ENCODE assay signal across 8 cellular contexts in genomic region chr15:78265752-78266224, GRCh38. TPM values are rescaled to one million over a fixed set of nuclear protein-coding genes. Genes with fewer than 3 reads are reported as not detected.
DNase-seq lines count a peak whose midpoint lies in the region; ATAC-seq, FAIRE-seq and TF ChIP-seq lines count a peak whose summit lies in the region.

No MANE protein-coding gene starts in this region.

- ATAC-seq in left cardiac atrium = peak; percentile 53 to 70
- ATAC-seq in GM18498 (IDR thresholded peaks at IDR 0.05; ENCODE audit: unreplicated experiment) = no peak
- ATAC-seq in HG03571 (IDR thresholded peaks at IDR 0.05; ENCODE audit: unreplicated experiment) = no peak

- H2AFZ ChIP-seq in astrocyte (ENCODE audit: low read depth, low read length) = no peak overlapping the region

- H3K4me1 ChIP-seq in astrocyte (ENCODE audit: insufficient read depth, low read length) = peaks cover 9% of the 10 kb centered on the region
- H3K4me1 ChIP-seq in suprapubic skin = peaks cover 33% of the 10 kb centered on the region

- intact Hi-C loops in left cardiac atrium (cut with DNase I) = no loop called here

- H3K36me3 ChIP-seq in astrocyte (ENCODE audit: insufficient read depth, low read length) (no peaks in the 10 kb centered on the region), suprapubic skin (no peaks in the 10 kb centered on the region)

- H3K9me3 ChIP-seq in astrocyte (ENCODE audit: insufficient read depth, low read depth, low read length) (no peaks in the 10 kb centered on the region), suprapubic skin (no peaks in the 10 kb centered on the region)

- H4K20me1 ChIP-seq in astrocyte (ENCODE audit: insufficient read depth, low read length) = no peaks in the 10 kb centered on the region

- H3K4me1 Mint-ChIP-seq in astrocyte (ENCODE audit: low read depth, unreplicated experiment) = peaks cover 2% of the 10 kb centered on the region

- no peak overlapping the region for H3K9ac ChIP-seq in astrocyte (ENCODE audit: low read length)

- peak; percentile 31 to 48 for DNase-seq in NOMO-1 (lab: John Stamatoyannopoulos, UW; ENCODE audit: unreplicated experiment in 2 of 2)
- DNase-seq in NOMO-1 treated with dmso at 0.1 percent for 144 hours (lab: John Stamatoyannopoulos, UW; ENCODE audit: unreplicated experiment) = no peak
- DNase-seq in astrocyte (ENCODE audit: low read depth) = peak; percentile 85
- DNase-seq in left cardiac atrium = no peak
- DNase-seq in suprapubic skin (ENCODE audit: low spot score in 2 of 2) = no peak
- no peak for DNase-seq in GOT3 (lab: John Stamatoyannopoulos, UW)

- peaks cover 38% of the 10 kb centered on the region for H3K27me3 Mint-ChIP-seq in astrocyte (ENCODE audit: low read depth, unreplicated experiment)

- no peaks in the 10 kb centered on the region for H3K36me3 Mint-ChIP-seq in astrocyte (ENCODE audit: low read depth, unreplicated experiment)

- peak; percentile 23 for TF ChIP-seq EP300 in suprapubic skin (IDR thresholded peaks at IDR 0.05)

- H3K9me3 Mint-ChIP-seq in astrocyte (ENCODE audit: unreplicated experiment) = no peaks in the 10 kb centered on the region

- H3K27ac ChIP-seq in astrocyte (ENCODE audit: low read depth, low read length) (no peak overlapping the region), suprapubic skin (peak overlapping the region; percentile 24)

- H3K27ac Mint-ChIP-seq in astrocyte (ENCODE audit: unreplicated experiment) = no peak overlapping the region

- H3K4me2 ChIP-seq in astrocyte (ENCODE audit: low read length) = peak overlapping the region; percentile 85

- 50% methylated on average over 9 of the region's 9 CpGs for WGBS in suprapubic skin

- no peak for TF ChIP-seq POLR2A in suprapubic skin (IDR thresholded peaks at IDR 0.05)

- no peaks in the 10 kb centered on the region for H3K79me2 ChIP-seq in astrocyte (ENCODE audit: insufficient read depth, low read length)

- no peaks in the 10 kb centered on the region for H3K27me3 ChIP-seq in astrocyte (ENCODE audit: insufficient read depth, low read length)
- H3K27me3 ChIP-seq in suprapubic skin = no peaks in the 10 kb centered on the region

- no peak for TF ChIP-seq CTCF in astrocyte (IDR thresholded peaks at IDR 0.05; ENCODE audit: insufficient read depth, low read depth, low read length)
- TF ChIP-seq CTCF in suprapubic skin (IDR thresholded peaks at IDR 0.05) = no peak

- FAIRE-seq in astrocyte (lab: Jason Lieb, UNC) = no peak

- H3K4me3 ChIP-seq in astrocyte (ENCODE audit: insufficient read depth, low read depth, low read length) (no peak overlapping the region), suprapubic skin (peak overlapping the region; percentile 72)

- H3K4me3 Mint-ChIP-seq in astrocyte (ENCODE audit: unreplicated experiment) = no peak overlapping the region

RNA-seq across cellular contexts. Expression of gene DNAJA4, which starts 1.4 kb away (rescaled TPM):
- 0.14 TPM in 1 of 2 replicates, not detected in the other for total RNA-seq in astrocyte
- 100 to 1,000 TPM; 116 to 171 TPM for total RNA-seq in left cardiac atrium
- total RNA-seq in suprapubic skin = 100 to 1,000 TPM in 1 of 4 donors, 10 to 100 TPM in 3; 42.8 to 115 (median 58.7) TPM

RNA-seq across cellular contexts. Expression of gene ACSBG1, which starts 31.4 kb away (rescaled TPM):
- total RNA-seq in astrocyte = not detected in 2 replicates
- total RNA-seq in left cardiac atrium = under 1 TPM; 0.29 to 0.32 TPM
- 100 to 1,000 TPM in 2 of 4 donors, 10 to 100 TPM in 2; 61.8 to 375 (median 102) TPM for total RNA-seq in suprapubic skin

RNA-seq across cellular contexts. Expression of gene SKIC8, which starts 33.6 kb away (rescaled TPM):
- total RNA-seq in astrocyte (43.6 and 46.3 TPM in 2 replicates), left cardiac atrium (10 to 100 TPM; 27.1 to 35.5 TPM), suprapubic skin (10 to 100 TPM; 42.9 to 69.9 (median 56.2) TPM)

Comparison
In these comparisons a context has a peak if more than half of its experiments do, and no peak if none do; other contexts are left out.
1. DNase-seq: peak in NOMO-1 (2 of 2) and astrocyte (single experiment); none in NOMO-1 treated with dmso at 0.1 percent for 144 hours (single experiment), left cardiac atrium (single experiment), suprapubic skin (0 of 2) and GOT3 (single experiment).
2. ATAC-seq: peak in left cardiac atrium (2 of 2); none in GM18498 (single experiment) and HG03571 (single experiment).
3. RNA of gene DNAJA4, which starts 1.4 kb away (total RNA-seq): 116 to 171 TPM in left cardiac atrium and 42.8 to 115 TPM in suprapubic skin; 0.14 TPM in astrocyte; every median in the first group is over 10 times any median in the second.
4. RNA of gene ACSBG1, which starts 31.4 kb away (total RNA-seq): 61.8 to 375 TPM in suprapubic skin; 0.29 to 0.32 TPM in left cardiac atrium and not detected in astrocyte; every median in the first group is over 10 times any median in the second.